In genomic region chr6:166937716-166938115, GRCh38 we compare ENCODE assay signal across 23 cellular contexts.
"Had no signal": no experiment of that assay in that cellular context is flagged by ENCODE, and none has a peak within 500 bp of the region (broad histone marks: within the 10 kb centered on the region; RNA-seq: fewer than 3 reads in every experiment).

No MANE protein-coding gene starts in this region.

- FAIRE-seq: keratinocyte had no signal

- H3K9me3 Mint-ChIP-seq: immature natural killer cell; stimulated activated memory B cell treated with anti-CD40 and anti-IgM and Interleukin-4, amounts not matched to agents 10 μg/mL and 1 μg/mL and 100 μg/mL, for 72 hours had no signal

- H3K4me3 ChIP-seq: esophagus muscularis mucosa, gastrocnemius medialis, lung, spleen, stomach, thoracic aorta, transverse colon had no signal

- H3K27ac Mint-ChIP-seq: immature natural killer cell, nephron progenitor cell had no signal

- H3K4me1 ChIP-seq: esophagus muscularis mucosa, gastrocnemius medialis, transverse colon had no signal

- H3K27me3 Mint-ChIP-seq: stimulated activated memory B cell treated with anti-CD40 and anti-IgM and Interleukin-4, amounts not matched to agents 10 μg/mL and 1 μg/mL and 100 μg/mL, for 72 hours had no signal

- H3K27me3 ChIP-seq: esophagus muscularis mucosa, gastrocnemius medialis, spleen, stomach, transverse colon had no signal

- ATAC-seq: gastrocnemius medialis; left cardiac atrium; left ventricle myocardium superior; sciatic nerve; stimulated activated memory B cell treated with anti-CD40 and anti-IgM and Interleukin-4, amounts not matched to agents 10 μg/mL and 1 μg/mL and 100 μg/mL, for 72 hours had no signal

- H3K9me3 ChIP-seq: esophagus muscularis mucosa, gastrocnemius medialis, spleen, stomach, thoracic aorta, transverse colon had no signal

- H3K27ac ChIP-seq: epithelial cell of prostate, esophagus muscularis mucosa, gastrocnemius medialis, stomach, thoracic aorta, transverse colon had no signal

- DNase-seq: effector memory CD4-positive, alpha-beta T cell; gastrocnemius medialis; glutamatergic neuron; immature natural killer cell; left cardiac atrium; left ventricle myocardium superior; mesenchymal stem cell; midbrain; nephron progenitor cell; spleen; stimulated activated CD4-positive, alpha-beta T cell treated with anti-CD3 and anti-CD28 coated beads, Interleukin-15, amount 100 ng/mL, for 24 hours; stimulated activated CD4-positive, alpha-beta T cell treated with anti-CD3 and anti-CD28 coated beads, Interleukin-1b, Interleukin-23, amount 100 ng/mL, for 48 hours; stimulated activated CD4-positive, alpha-beta T cell treated with anti-CD3 and anti-CD28 coated beads, Interleukin-4, amount 100 ng/mL, for 24 hours; stomach; substantia nigra; transverse colon had no signal

- H3K4me3 Mint-ChIP-seq: immature natural killer cell; nephron progenitor cell; stimulated activated memory B cell treated with anti-CD40 and anti-IgM and Interleukin-4, amounts not matched to agents 10 μg/mL and 1 μg/mL and 100 μg/mL, for 72 hours had no signal
